ENCODE assay signal across 9 cellular contexts in the genomic region with DNA sequence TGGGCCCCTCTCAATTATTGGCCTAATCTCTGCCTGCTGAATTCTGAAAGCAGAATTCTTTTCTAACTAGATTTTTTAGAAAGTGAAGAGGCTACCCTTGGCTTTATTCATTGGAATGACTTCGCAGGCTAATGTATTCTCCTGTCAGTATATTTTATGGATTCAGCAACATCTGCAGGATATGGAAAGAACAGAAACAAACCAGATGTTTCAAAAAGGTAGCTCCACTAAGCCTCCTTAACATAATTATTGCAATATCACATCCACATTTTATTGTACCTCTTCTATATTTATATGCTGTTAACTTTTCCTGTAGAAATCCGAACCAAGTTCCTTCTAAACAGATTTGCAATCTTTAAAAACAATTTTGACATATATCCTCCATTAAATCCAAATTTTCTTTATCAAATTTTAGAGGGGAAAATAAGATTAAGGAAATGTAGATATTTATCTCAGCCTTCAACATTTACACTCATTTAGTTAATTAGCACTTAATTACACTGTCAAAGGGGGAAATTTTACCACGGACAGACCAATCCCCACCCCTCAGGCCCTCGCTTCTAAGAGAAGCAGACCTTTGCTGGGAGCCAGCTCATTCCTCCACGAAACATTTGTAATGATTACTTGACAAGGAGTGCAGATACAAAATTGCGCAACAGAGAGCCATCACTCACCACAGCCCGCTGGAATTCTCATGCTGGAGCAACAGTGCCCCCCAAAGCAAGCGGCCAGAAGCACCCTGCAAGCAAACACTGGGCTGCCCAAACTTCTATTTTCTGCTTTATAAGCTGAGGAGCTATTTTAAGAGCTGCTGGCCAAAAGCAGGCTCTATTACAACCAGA.
A peak's percentile ranks its signal among the peaks of the same experiment; 100 is the strongest.
DNase-seq lines count a peak whose midpoint lies in the region; ATAC-seq and TF ChIP-seq lines count a peak whose summit lies in the region.
"Had no signal": no experiment of that assay in that cellular context is flagged by ENCODE, and none has a peak within 500 bp of the region (broad histone marks: within the 10 kb centered on the region; RNA-seq: fewer than 3 reads in every experiment).

No MANE protein-coding gene starts in this region.

- CTCF ChIA-PET in BJ (lab: Yijun Ruan, JAX), result interaction anchor here (0.6 to 4.1 kb wide), 37 partner anchors 10 to 1223 kb away, joined by 3 to 25 read pairs (median 4); no protein-coding TSS in a partner anchor
- CTCF ChIA-PET in HCT116 (lab: Charles Lee), result interaction anchor here (1.3 to 1.5 kb wide), 2 partner anchors 196 to 381 kb away, joined by 4 read pairs; no protein-coding TSS in a partner anchor
- CTCF ChIA-PET in Panc1 (lab: Charles Lee), result no interaction called here

- ATAC-seq in HCT116 (peak; percentile 79), Panc1 (no peak), GM18505 (IDR thresholded peaks at IDR 0.05; ENCODE audit: unreplicated experiment) (no peak)

- no peak overlapping the region for H3K4me2 ChIP-seq in HCT116 (ENCODE audit: low read length)

- H3K9me3 Mint-ChIP-seq in endothelial cell (ENCODE audit: unreplicated experiment) (peaks cover 11% of the 10 kb centered on the region), type B pancreatic cell (peaks cover 4% of the 10 kb centered on the region)

- H3K9ac ChIP-seq in HCT116 (ENCODE audit: low read length), result no peak overlapping the region

- in situ Hi-C loops in Panc1 (cut with HindIII; ENCODE audit: low pct_unique_long_range_greater_than_20kb, low sequenced_read_pairs), result no loop called here

- H3K36me3 ChIP-seq in BJ (ENCODE audit: control insufficient read depth, insufficient read depth, low read length) (no peaks in the 10 kb centered on the region), HCT116 (ENCODE audit: control insufficient read depth in 1 of 2, insufficient read depth in 2 of 2, low read length in 2 of 2) (no peaks in the 10 kb centered on the region), Panc1 (ENCODE audit: control insufficient read depth, insufficient read depth, low read length) (no peaks in the 10 kb centered on the region)
- H3K36me3 ChIP-seq: neutrophil had no signal

- H3K36me3 Mint-ChIP-seq in endothelial cell (ENCODE audit: low read depth, unreplicated experiment) (peaks cover 8% of the 10 kb centered on the region), type B pancreatic cell (no peaks in the 10 kb centered on the region)

- POLR2A ChIA-PET in BJ (lab: Charles Lee), result interaction anchor here (0.5 to 0.6 kb wide), 2 partner anchors 185 to 191 kb away, joined by 3 to 9 read pairs; no protein-coding TSS in a partner anchor
- POLR2A ChIA-PET in HCT116 (lab: Charles Lee), result no interaction called here
- POLR2A ChIA-PET in Panc1 (lab: Charles Lee), result no interaction called here

- no peaks in the 10 kb centered on the region for H4K20me1 ChIP-seq in HCT116 (ENCODE audit: insufficient read depth)

- no peaks in the 10 kb centered on the region for H3K9me2 ChIP-seq in HCT116 (ENCODE audit: insufficient read depth)

- H3K4me1 ChIP-seq in HCT116 (ENCODE audit: control insufficient read depth in 1 of 2, insufficient read depth in 2 of 2, low read length in 2 of 2) (no peaks in the 10 kb centered on the region), Panc1 (ENCODE audit: control insufficient read depth, insufficient read depth, low read length) (no peaks in the 10 kb centered on the region)

- no peak overlapping the region for H3K4me3 ChIP-seq in BJ (ENCODE audit: low read depth, low read length)
- H3K4me3 ChIP-seq in HCT116 (replicated peaks in 1 of 2; ENCODE audit: low read depth in 1 of 2, low read length in 2 of 2), result no peak overlapping the region
- H3K4me3 ChIP-seq in Panc1 (ENCODE audit: low read depth in 2 of 2, low read length in 2 of 2), result no peak overlapping the region

- H2AFZ ChIP-seq in HCT116 (ENCODE audit: low read depth, low read length, poor library complexity, severe bottlenecking), result no peak overlapping the region

- no peak for TF ChIP-seq POLR2A in HCT116 (IDR thresholded peaks at IDR 0.05; ENCODE audit: borderline replicate concordance, extremely low read depth, insufficient read depth, insufficient read length)
- TF ChIP-seq POLR2A in GM18505 (IDR thresholded peaks at IDR 0.05; ENCODE audit: borderline replicate concordance, extremely low read depth, insufficient read depth, insufficient read length), result no peak

- H3K27ac Mint-ChIP-seq in endothelial cell (ENCODE audit: unreplicated experiment), result no peak overlapping the region
- peak overlapping the region; percentile 60 for H3K27ac Mint-ChIP-seq in type B pancreatic cell

- H3K4me3 Mint-ChIP-seq in endothelial cell (ENCODE audit: unreplicated experiment) (no peak overlapping the region), type B pancreatic cell (peak overlapping the region; percentile 46)

- TF ChIP-seq CTCF in BJ (IDR thresholded peaks at IDR 0.05; ENCODE audit: insufficient read depth, low read depth, low read length), result peak; percentile 90
- peak in 2 of 3 experiments; percentile 56 to 65; a peak in 4 of 6 replicates for TF ChIP-seq CTCF in HCT116 (IDR thresholded peaks at IDR 0.05 in 2 of 3, conservative IDR thresholded peaks at IDR 0.05 in 1 of 3; ENCODE audit: borderline replicate concordance in 1 of 3, insufficient read depth in 1 of 3, low read depth in 2 of 3, low read length in 2 of 3)
- peak; percentile 16; the same call in 1 of the 2 replicates for TF ChIP-seq CTCF in Panc1 (IDR thresholded peaks at IDR 0.05)
- peak; percentile 37 for TF ChIP-seq CTCF in endothelial cell (IDR thresholded peaks at IDR 0.05; ENCODE audit: unreplicated experiment)
- TF ChIP-seq CTCF in type B pancreatic cell (conservative IDR thresholded peaks at IDR 0.05), result peak; percentile 85

- H3K27me3 ChIP-seq in BJ (ENCODE audit: control insufficient read depth, insufficient read depth, low read length) (no peaks in the 10 kb centered on the region), HCT116 (ENCODE audit: insufficient read depth, low read length) (peaks cover 12% of the 10 kb centered on the region; the same call in 1 of the 2 replicates), Panc1 (ENCODE audit: control insufficient read depth, insufficient read depth, low read length) (no peaks in the 10 kb centered on the region)
- H3K27me3 ChIP-seq: neutrophil had no signal

- RAD21 ChIA-PET in HCT116 (lab: Charles Lee; ENCODE audit: low non-redundant PET in 1 of 2, low total read pairs in 2 of 2, uncharacterized antibody in 2 of 2, unreplicated experiment in 2 of 2), result no interaction called here

- H3K9me3 ChIP-seq in HCT116 (ENCODE audit: control insufficient read depth in 1 of 2, insufficient read depth in 1 of 2, low read depth in 1 of 2, low read length in 2 of 2) (no peaks in the 10 kb centered on the region), Panc1 (ENCODE audit: control insufficient read depth, insufficient read depth, low read depth, low read length) (no peaks in the 10 kb centered on the region)

- TF ChIP-seq RAD21 in HCT116 (IDR thresholded peaks at IDR 0.05; ENCODE audit: low read depth), result peak; percentile 59

- H3K27me3 Mint-ChIP-seq in endothelial cell (ENCODE audit: unreplicated experiment) (no peaks in the 10 kb centered on the region), type B pancreatic cell (peaks cover 5% of the 10 kb centered on the region)

- no TSS peak for BruUV-seq in HCT116 (replicated peaks; lab: Mats Ljungman, UMichigan)
- no TSS peak for BruUV-seq in Panc1 (replicated peaks; lab: Mats Ljungman, UMichigan)

- intact Hi-C loops in HCT116 (cut with micrococcal nuclease) (loop anchor here (2.0 kb wide), 1 partner anchor 1222 kb away; no protein-coding TSS in a partner anchor), Panc1 (cut with micrococcal nuclease; ENCODE audit: unreplicated experiment) (no loop called here)

- H3K4me1 Mint-ChIP-seq in endothelial cell (ENCODE audit: unreplicated experiment) (peaks cover 20% of the 10 kb centered on the region), type B pancreatic cell (ENCODE audit: unreplicated experiment) (peaks cover 36% of the 10 kb centered on the region)

- DNase-seq in BJ (ENCODE audit: low read depth), result peak; percentile 67
- peak; percentile 6 for DNase-seq in HCT116 (ENCODE audit: low read depth, low spot score)
- no peak for DNase-seq in Panc1 (ENCODE audit: low read depth, low spot score)
- DNase-seq in endothelial cell (ENCODE audit: low spot score), result peak; percentile 68
- peak; percentile 67 for DNase-seq in medulla oblongata (ENCODE audit: extremely low spot score)
- DNase-seq in type B pancreatic cell (ENCODE audit: extremely low spot score, unreplicated experiment), result peak; percentile 83
- no peak for DNase-seq in epidermal melanocyte (ENCODE audit: insufficient read length, low spot score)

- H3K27ac ChIP-seq in HCT116 (ENCODE audit: low read depth, low read length) (no peak overlapping the region), Panc1 (ENCODE audit: low read length) (no peak overlapping the region)
- H3K27ac ChIP-seq: neutrophil had no signal

- no peaks in the 10 kb centered on the region for H3K79me2 ChIP-seq in HCT116 (ENCODE audit: insufficient read depth, low read length)

TF ChIP-seq in HCT116, 20 proteins besides CTCF, POLR2A, EP300 and RAD21 (continues in another document):
- TF ChIP-seq JUND (IDR thresholded peaks at IDR 0.05) (no peak), EZH2 (IDR thresholded peaks at IDR 0.05) (no peak), CEBPB (IDR thresholded peaks at IDR 0.05; ENCODE audit: low read depth) (peak; percentile 94), REST (IDR thresholded peaks at IDR 0.05; ENCODE audit: low read depth) (no peak), ZNF274 (IDR thresholded peaks at IDR 0.05; ENCODE audit: low read depth, low read length) (no peak)

Comparison
In these comparisons a context has a peak if more than half of its experiments do, and no peak if none do; other contexts are left out.
1. DNase-seq: peak in BJ (single experiment), HCT116 (single experiment), endothelial cell (single experiment), medulla oblongata (single experiment) and type B pancreatic cell (single experiment); none in Panc1 (single experiment) and epidermal melanocyte (single experiment).
2. CTCF ChIP-seq: peak in every context shown above with its lines; median percentile 90 in BJ; 85 in type B pancreatic cell; 60 in HCT116; 37 in endothelial cell; 16 in Panc1.